Comparison of ENCODE assay signal across 28 cellular contexts in the genomic region with DNA sequence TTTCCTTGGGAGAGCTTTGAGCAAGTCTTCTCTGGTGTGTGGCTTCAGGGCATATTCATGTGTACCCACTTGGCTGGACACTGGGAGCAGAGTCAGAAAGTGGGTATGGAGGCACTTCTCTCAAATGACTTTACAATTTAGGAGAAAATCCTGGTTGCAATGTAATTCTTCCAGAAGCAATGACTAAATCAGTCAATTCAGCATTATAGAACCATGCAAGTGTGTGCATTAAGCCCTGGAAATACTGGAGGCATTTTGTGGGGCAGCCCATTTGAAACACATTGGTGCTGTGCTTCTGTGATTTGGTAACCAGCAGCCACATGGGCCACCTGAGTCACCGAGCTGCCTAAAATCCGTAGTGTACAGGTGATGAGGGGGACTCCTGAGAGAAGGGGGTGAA.
"Had no signal": no experiment of that assay in that cellular context is flagged by ENCODE, and none has a peak within 500 bp of the region (broad histone marks: within the 10 kb centered on the region; RNA-seq: fewer than 3 reads in every experiment).

No MANE protein-coding gene starts in this region.

- H3K4me1 ChIP-seq: colonic mucosa, esophagus muscularis mucosa, esophagus squamous epithelium, foreskin keratinocyte, gastrocnemius medialis, gastroesophageal sphincter, heart left ventricle, heart right ventricle had no signal

- DNase-seq: colonic mucosa; cortex of kidney; dermis blood vessel endothelial cell; dorsolateral prefrontal cortex; effector CD4-positive, alpha-beta T cell; effector CD8-positive, alpha-beta T cell; effector memory CD4-positive, alpha-beta T cell; effector memory CD8-positive, alpha-beta T cell; endodermal cell; erythroblast; esophagus squamous epithelium; foreskin fibroblast; foreskin keratinocyte; foreskin melanocyte; gastrocnemius medialis; glutamatergic neuron; head of caudate nucleus; heart left ventricle; heart right ventricle had no signal

- H3K27me3 ChIP-seq: colonic mucosa, dorsolateral prefrontal cortex, esophagus muscularis mucosa, esophagus squamous epithelium, foreskin keratinocyte, gastrocnemius medialis, gastroesophageal sphincter, heart left ventricle, heart right ventricle had no signal

- H3K9me3 ChIP-seq: colonic mucosa, esophagus muscularis mucosa, esophagus squamous epithelium, gastrocnemius medialis, gastroesophageal sphincter, heart left ventricle, heart right ventricle had no signal

- H3K36me3 ChIP-seq: colonic mucosa, esophagus muscularis mucosa, esophagus squamous epithelium, gastrocnemius medialis, gastroesophageal sphincter, heart left ventricle, heart right ventricle had no signal

- ATAC-seq: effector memory CD8-positive, alpha-beta T cell; esophagus mucosa; foreskin keratinocyte; gastrocnemius medialis; gastroesophageal sphincter; heart left ventricle; heart right ventricle had no signal

- FAIRE-seq: colon, endometrium, endothelial cell of umbilical vein, frontal cortex had no signal

- H3K27ac ChIP-seq: colonic mucosa, coronary artery, dorsolateral prefrontal cortex, epithelial cell of prostate, esophagus muscularis mucosa, esophagus squamous epithelium, foreskin keratinocyte, gastrocnemius medialis, gastroesophageal sphincter, heart left ventricle, heart right ventricle had no signal

- H3K4me3 ChIP-seq: colonic mucosa, coronary artery, dorsolateral prefrontal cortex, esophagus muscularis mucosa, esophagus squamous epithelium, gastrocnemius medialis, gastroesophageal sphincter, heart left ventricle, heart right ventricle had no signal
